Comparison of ENCODE assay signal across 23 cellular contexts in the genomic region with DNA sequence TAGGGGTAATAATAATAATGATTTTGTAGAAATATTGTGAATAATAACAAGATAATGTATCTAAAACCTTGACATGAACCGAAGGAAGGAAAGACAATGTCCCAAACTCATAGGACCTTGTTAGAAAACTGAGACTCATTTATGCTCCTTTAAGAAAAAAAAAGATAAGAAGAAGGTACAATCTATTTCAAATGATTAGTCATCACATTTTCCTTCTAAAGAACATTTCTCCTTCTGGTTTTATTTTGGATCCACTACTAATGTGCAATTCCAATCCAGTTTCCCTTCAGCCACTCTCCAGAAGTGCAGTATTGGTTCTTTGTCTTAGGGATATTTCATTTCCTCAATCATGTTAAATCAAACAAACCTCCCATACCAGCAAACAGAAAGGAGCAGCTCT.
"Had no signal": no experiment of that assay in that cellular context is flagged by ENCODE, and none has a peak within 500 bp of the region (broad histone marks: within the 10 kb centered on the region; RNA-seq: fewer than 3 reads in every experiment).

No MANE protein-coding gene starts in this region.

- ATAC-seq: left cardiac atrium; left ventricle myocardium superior; naive thymus-derived CD4-positive, alpha-beta T cell; stimulated activated naive B cell treated with anti-CD40 and anti-IgM and Interleukin-4, amounts not matched to agents 10 μg/mL and 1 μg/mL and 100 μg/mL, for 72 hours had no signal

- H3K27ac ChIP-seq: dorsolateral prefrontal cortex, hepatocyte, parathyroid adenoma, prostate gland, sigmoid colon, skin epidermis, suprapubic skin, thyroid gland had no signal

- H3K9me3 ChIP-seq: prostate gland, sigmoid colon, suprapubic skin, thyroid gland had no signal

- H3K9ac ChIP-seq: parathyroid adenoma had no signal

- DNase-seq: cortex of kidney; dorsolateral prefrontal cortex; effector CD8-positive, alpha-beta T cell; foreskin melanocyte; head of caudate nucleus; kidney; left cardiac atrium; left ventricle myocardium superior; mesenchymal stem cell; naive thymus-derived CD4-positive, alpha-beta T cell; nephron progenitor cell; retina; sigmoid colon; stimulated activated CD4-positive, alpha-beta T cell treated with anti-CD3 and anti-CD28 coated beads, Interleukin-2, amount 100 ng/mL, for 24 hours; stimulated activated CD4-positive, alpha-beta T cell treated with anti-CD3 and anti-CD28 coated beads, Interleukin-4, amount 100 ng/mL, for 4 hours; stimulated activated naive B cell treated with anti-CD40 and anti-IgM and Interleukin-4, amounts not matched to agents 10 μg/mL and 1 μg/mL and 100 μg/mL, for 72 hours; thyroid gland had no signal

- H3K27me3 ChIP-seq: dorsolateral prefrontal cortex, hepatocyte, sigmoid colon, suprapubic skin, thyroid gland had no signal

- H3K36me3 ChIP-seq: prostate gland, sigmoid colon, suprapubic skin, thyroid gland had no signal

- H2AFZ ChIP-seq: hepatocyte, parathyroid adenoma had no signal

- H3K4me1 ChIP-seq: parathyroid adenoma, prostate gland, sigmoid colon, suprapubic skin, thyroid gland had no signal

- H3K4me2 ChIP-seq: hepatocyte had no signal

- FAIRE-seq: kidney had no signal

- H3K4me3 ChIP-seq: dorsolateral prefrontal cortex, hepatocyte, lung, prostate gland, sigmoid colon, skin epidermis, suprapubic skin, thyroid gland had no signal

- H3K79me2 ChIP-seq: hepatocyte, parathyroid adenoma had no signal
